ENCODE assay signal across 1 cellular context in the genomic region with DNA sequence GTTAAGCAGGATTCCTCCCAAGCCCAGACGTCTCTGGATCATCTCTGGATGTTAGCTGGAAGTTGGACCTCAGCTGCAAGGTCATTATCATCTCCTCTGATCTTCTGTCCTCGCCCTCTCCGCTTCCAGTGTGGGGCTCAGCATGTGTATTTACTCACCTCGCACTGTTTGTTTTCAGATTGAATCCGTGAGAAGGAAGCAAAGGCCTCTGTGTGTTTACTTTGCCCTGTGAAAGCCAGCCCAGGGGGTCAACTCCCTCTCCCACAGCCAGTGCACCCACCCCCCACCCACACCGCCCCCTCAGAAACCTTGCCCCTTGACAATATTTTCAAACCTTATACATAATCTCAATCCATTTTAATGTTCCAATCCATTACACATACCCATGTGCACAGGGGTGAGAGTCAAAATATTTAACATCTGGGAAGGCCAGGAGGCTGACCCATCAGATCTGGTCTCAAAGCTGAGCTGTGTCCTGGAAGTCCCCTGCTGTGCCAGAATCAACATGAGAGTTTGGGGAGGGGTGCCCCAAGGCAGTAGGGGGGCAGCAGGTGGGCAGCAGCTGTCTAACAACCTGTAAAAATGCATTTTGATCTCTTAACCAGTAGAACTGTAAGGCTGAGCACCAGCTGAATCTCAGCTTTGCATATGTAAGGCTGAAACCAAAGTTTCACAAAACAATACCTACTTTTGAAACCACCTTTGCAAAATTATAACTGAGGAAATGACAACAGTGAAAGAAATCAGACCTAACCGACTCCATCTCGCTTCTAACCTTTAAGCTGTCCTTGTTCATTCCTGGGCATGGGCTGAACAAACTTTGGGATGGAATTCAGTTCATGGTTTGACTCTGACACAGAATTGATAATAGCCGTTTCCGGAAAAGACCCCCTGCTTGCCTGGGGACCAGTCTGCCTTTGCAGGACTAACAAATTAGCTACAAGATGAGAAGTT.
A peak's percentile ranks its signal among the peaks of the same experiment; 100 is the strongest.
TF ChIP-seq lines count a peak whose summit lies in the region.

No MANE protein-coding gene starts in this region.

TF ChIP-seq in GM12878, 131 proteins besides CTCF, POLR2A, EP300 and RAD21 (continued from another document):
- TF ChIP-seq, protein P1, sequence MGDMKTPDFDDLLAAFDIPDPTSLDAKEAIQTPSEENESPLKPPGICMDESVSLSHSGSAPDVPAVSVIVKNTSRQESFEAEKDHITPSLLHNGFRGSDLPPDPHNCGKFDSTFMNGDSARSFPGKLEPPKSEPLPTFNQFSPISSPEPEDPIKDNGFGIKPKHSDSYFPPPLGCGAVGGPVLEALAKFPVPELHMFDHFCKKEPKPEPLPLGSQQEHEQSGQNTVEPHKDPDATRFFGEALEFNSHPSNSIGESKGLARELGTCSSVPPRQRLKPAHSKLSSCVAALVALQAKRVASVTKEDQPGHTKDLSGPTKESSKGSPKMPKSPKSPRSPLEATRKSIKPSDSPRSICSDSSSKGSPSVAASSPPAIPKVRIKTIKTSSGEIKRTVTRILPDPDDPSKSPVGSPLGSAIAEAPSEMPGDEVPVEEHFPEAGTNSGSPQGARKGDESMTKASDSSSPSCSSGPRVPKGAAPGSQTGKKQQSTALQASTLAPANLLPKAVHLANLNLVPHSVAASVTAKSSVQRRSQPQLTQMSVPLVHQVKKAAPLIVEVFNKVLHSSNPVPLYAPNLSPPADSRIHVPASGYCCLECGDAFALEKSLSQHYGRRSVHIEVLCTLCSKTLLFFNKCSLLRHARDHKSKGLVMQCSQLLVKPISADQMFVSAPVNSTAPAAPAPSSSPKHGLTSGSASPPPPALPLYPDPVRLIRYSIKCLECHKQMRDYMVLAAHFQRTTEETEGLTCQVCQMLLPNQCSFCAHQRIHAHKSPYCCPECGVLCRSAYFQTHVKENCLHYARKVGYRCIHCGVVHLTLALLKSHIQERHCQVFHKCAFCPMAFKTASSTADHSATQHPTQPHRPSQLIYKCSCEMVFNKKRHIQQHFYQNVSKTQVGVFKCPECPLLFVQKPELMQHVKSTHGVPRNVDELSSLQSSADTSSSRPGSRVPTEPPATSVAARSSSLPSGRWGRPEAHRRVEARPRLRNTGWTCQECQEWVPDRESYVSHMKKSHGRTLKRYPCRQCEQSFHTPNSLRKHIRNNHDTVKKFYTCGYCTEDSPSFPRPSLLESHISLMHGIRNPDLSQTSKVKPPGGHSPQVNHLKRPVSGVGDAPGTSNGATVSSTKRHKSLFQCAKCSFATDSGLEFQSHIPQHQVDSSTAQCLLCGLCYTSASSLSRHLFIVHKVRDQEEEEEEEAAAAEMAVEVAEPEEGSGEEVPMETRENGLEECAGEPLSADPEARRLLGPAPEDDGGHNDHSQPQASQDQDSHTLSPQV (IDR thresholded peaks at IDR 0.05), result peak; percentile 98
- peak; percentile 25 for TF ChIP-seq RUNX3 (IDR thresholded peaks at IDR 0.05; ENCODE audit: low read length)
- TF ChIP-seq, protein P2, sequence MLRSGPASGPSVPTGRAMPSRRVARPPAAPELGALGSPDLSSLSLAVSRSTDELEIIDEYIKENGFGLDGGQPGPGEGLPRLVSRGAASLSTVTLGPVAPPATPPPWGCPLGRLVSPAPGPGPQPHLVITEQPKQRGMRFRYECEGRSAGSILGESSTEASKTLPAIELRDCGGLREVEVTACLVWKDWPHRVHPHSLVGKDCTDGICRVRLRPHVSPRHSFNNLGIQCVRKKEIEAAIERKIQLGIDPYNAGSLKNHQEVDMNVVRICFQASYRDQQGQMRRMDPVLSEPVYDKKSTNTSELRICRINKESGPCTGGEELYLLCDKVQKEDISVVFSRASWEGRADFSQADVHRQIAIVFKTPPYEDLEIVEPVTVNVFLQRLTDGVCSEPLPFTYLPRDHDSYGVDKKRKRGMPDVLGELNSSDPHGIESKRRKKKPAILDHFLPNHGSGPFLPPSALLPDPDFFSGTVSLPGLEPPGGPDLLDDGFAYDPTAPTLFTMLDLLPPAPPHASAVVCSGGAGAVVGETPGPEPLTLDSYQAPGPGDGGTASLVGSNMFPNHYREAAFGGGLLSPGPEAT (IDR thresholded peaks at IDR 0.05; ENCODE audit: low read depth), result 0 out of 2 replicates have a peak, but pooled peaks have one; percentile 22
- 0 out of 2 replicates have a peak, but pooled peaks have one; percentile 25 for TF ChIP-seq MTA2 (IDR thresholded peaks at IDR 0.05; ENCODE audit: low read depth)
- TF ChIP-seq, protein P3, sequence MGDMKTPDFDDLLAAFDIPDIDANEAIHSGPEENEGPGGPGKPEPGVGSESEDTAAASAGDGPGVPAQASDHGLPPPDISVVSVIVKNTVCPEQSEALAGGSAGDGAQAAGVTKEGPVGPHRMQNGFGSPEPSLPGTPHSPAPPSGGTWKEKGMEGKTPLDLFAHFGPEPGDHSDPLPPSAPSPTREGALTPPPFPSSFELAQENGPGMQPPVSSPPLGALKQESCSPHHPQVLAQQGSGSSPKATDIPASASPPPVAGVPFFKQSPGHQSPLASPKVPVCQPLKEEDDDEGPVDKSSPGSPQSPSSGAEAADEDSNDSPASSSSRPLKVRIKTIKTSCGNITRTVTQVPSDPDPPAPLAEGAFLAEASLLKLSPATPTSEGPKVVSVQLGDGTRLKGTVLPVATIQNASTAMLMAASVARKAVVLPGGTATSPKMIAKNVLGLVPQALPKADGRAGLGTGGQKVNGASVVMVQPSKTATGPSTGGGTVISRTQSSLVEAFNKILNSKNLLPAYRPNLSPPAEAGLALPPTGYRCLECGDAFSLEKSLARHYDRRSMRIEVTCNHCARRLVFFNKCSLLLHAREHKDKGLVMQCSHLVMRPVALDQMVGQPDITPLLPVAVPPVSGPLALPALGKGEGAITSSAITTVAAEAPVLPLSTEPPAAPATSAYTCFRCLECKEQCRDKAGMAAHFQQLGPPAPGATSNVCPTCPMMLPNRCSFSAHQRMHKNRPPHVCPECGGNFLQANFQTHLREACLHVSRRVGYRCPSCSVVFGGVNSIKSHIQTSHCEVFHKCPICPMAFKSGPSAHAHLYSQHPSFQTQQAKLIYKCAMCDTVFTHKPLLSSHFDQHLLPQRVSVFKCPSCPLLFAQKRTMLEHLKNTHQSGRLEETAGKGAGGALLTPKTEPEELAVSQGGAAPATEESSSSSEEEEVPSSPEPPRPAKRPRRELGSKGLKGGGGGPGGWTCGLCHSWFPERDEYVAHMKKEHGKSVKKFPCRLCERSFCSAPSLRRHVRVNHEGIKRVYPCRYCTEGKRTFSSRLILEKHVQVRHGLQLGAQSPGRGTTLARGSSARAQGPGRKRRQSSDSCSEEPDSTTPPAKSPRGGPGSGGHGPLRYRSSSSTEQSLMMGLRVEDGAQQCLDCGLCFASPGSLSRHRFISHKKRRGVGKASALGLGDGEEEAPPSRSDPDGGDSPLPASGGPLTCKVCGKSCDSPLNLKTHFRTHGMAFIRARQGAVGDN (IDR thresholded peaks at IDR 0.05), result peak; percentile 99
- peak; percentile 95 for TF ChIP-seq TCF3 (IDR thresholded peaks at IDR 0.05; ENCODE audit: borderline replicate concordance, insufficient read depth, low read depth, low read length)
- TF ChIP-seq BHLHE40 (IDR thresholded peaks at IDR 0.05; ENCODE audit: borderline replicate concordance in 1 of 2, low read depth in 2 of 2, low read length in 1 of 2), result peak in 1 of 2 experiments; percentile 27; a peak in 1 of 4 replicates
- TF ChIP-seq, protein P4, sequence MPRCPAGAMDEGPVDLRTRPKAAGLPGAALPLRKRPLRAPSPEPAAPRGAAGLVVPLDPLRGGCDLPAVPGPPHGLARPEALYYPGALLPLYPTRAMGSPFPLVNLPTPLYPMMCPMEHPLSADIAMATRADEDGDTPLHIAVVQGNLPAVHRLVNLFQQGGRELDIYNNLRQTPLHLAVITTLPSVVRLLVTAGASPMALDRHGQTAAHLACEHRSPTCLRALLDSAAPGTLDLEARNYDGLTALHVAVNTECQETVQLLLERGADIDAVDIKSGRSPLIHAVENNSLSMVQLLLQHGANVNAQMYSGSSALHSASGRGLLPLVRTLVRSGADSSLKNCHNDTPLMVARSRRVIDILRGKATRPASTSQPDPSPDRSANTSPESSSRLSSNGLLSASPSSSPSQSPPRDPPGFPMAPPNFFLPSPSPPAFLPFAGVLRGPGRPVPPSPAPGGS (IDR thresholded peaks at IDR 0.05; ENCODE audit: borderline replicate concordance, insufficient read depth, low read depth, low read length, poor library complexity, severe bottlenecking), result no peak
- TF ChIP-seq, protein P5, sequence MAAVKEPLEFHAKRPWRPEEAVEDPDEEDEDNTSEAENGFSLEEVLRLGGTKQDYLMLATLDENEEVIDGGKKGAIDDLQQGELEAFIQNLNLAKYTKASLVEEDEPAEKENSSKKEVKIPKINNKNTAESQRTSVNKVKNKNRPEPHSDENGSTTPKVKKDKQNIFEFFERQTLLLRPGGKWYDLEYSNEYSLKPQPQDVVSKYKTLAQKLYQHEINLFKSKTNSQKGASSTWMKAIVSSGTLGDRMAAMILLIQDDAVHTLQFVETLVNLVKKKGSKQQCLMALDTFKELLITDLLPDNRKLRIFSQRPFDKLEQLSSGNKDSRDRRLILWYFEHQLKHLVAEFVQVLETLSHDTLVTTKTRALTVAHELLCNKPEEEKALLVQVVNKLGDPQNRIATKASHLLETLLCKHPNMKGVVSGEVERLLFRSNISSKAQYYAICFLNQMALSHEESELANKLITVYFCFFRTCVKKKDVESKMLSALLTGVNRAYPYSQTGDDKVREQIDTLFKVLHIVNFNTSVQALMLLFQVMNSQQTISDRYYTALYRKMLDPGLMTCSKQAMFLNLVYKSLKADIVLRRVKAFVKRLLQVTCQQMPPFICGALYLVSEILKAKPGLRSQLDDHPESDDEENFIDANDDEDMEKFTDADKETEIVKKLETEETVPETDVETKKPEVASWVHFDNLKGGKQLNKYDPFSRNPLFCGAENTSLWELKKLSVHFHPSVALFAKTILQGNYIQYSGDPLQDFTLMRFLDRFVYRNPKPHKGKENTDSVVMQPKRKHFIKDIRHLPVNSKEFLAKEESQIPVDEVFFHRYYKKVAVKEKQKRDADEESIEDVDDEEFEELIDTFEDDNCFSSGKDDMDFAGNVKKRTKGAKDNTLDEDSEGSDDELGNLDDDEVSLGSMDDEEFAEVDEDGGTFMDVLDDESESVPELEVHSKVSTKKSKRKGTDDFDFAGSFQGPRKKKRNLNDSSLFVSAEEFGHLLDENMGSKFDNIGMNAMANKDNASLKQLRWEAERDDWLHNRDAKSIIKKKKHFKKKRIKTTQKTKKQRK (IDR thresholded peaks at IDR 0.05; ENCODE audit: low read depth, low read length), result no peak
- TF ChIP-seq, protein P6, sequence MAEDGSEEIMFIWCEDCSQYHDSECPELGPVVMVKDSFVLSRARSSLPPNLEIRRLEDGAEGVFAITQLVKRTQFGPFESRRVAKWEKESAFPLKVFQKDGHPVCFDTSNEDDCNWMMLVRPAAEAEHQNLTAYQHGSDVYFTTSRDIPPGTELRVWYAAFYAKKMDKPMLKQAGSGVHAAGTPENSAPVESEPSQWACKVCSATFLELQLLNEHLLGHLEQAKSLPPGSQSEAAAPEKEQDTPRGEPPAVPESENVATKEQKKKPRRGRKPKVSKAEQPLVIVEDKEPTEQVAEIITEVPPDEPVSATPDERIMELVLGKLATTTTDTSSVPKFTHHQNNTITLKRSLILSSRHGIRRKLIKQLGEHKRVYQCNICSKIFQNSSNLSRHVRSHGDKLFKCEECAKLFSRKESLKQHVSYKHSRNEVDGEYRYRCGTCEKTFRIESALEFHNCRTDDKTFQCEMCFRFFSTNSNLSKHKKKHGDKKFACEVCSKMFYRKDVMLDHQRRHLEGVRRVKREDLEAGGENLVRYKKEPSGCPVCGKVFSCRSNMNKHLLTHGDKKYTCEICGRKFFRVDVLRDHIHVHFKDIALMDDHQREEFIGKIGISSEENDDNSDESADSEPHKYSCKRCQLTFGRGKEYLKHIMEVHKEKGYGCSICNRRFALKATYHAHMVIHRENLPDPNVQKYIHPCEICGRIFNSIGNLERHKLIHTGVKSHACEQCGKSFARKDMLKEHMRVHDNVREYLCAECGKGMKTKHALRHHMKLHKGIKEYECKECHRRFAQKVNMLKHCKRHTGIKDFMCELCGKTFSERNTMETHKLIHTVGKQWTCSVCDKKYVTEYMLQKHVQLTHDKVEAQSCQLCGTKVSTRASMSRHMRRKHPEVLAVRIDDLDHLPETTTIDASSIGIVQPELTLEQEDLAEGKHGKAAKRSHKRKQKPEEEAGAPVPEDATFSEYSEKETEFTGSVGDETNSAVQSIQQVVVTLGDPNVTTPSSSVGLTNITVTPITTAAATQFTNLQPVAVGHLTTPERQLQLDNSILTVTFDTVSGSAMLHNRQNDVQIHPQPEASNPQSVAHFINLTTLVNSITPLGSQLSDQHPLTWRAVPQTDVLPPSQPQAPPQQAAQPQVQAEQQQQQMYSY (CRISPR knock-in tag; IDR thresholded peaks at IDR 0.05), result peak; percentile 53; the same call in 1 of the 2 replicates
- TF ChIP-seq IRF4 (IDR thresholded peaks at IDR 0.05; ENCODE audit: low read depth, low read length), result no peak
- TF ChIP-seq CREB1 (IDR thresholded peaks at IDR 0.05; ENCODE audit: low read depth), result no peak
- TF ChIP-seq POU2F2 (IDR thresholded peaks at IDR 0.05; ENCODE audit: borderline replicate concordance, low read depth, low read length), result peak; percentile 92
- no peak for TF ChIP-seq NFYA (IDR thresholded peaks at IDR 0.05; ENCODE audit: borderline replicate concordance, low read depth, low read length)
- TF ChIP-seq ETV6 (conservative IDR thresholded peaks at IDR 0.05 in 1 of 2, IDR thresholded peaks at IDR 0.05 in 1 of 2; ENCODE audit: borderline replicate concordance in 1 of 2, low read depth in 1 of 2), result 0 out of 4 replicates have a peak, but pooled peaks of 1 of the 2 experiments have one; percentile 28
- TF ChIP-seq KDM1A (IDR thresholded peaks at IDR 0.05; ENCODE audit: borderline replicate concordance), result no peak
- no peak for TF ChIP-seq NR2F1 (conservative IDR thresholded peaks at IDR 0.05)
- TF ChIP-seq TCF12 (IDR thresholded peaks at IDR 0.05; ENCODE audit: low read depth, low read length), result peak; percentile 89
